14 cellular contexts compared by ENCODE assay signal in the genomic region with DNA sequence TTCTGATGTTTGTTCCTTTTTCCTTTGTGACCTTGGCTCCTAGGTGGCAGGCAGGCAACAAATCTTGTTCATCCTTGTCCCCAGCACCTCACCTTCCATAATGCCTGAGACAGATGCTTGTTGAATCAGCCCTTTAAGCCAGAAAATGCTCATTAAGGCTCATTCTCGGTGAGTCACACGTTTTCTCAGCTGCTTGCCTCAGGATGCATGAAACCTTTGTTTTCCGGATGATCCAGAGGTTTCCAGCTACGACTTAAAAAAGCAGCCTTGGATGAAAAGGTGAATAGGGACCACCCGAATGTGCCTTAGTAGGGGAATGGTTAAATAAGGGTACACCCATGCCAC. TPM values are rescaled to one million over a fixed set of nuclear protein-coding genes. Genes with fewer than 3 reads are reported as not detected.
A peak's percentile ranks its signal among the peaks of the same experiment; 100 is the strongest.
DNase-seq lines count a peak whose midpoint lies in the region; ATAC-seq, FAIRE-seq and TF ChIP-seq lines count a peak whose summit lies in the region.
"Had no signal": no experiment of that assay in that cellular context is flagged by ENCODE, and none has a peak within 500 bp of the region (broad histone marks: within the 10 kb centered on the region; RNA-seq: fewer than 3 reads in every experiment).

No MANE protein-coding gene starts in this region.

- no peak for TF ChIP-seq CTCF in Panc1 (IDR thresholded peaks at IDR 0.05)
- TF ChIP-seq CTCF in epithelial cell of proximal tubule (conservative IDR thresholded peaks at IDR 0.05; ENCODE audit: low read depth, low read length) = no peak
- no peak for TF ChIP-seq CTCF in osteoblast (IDR thresholded peaks at IDR 0.05; ENCODE audit: extremely low read depth, low read depth, low read length)
- no peak for TF ChIP-seq CTCF in CD4-positive, alpha-beta T cell (IDR thresholded peaks at IDR 0.05)

- CTCF ChIA-PET in Panc1 (lab: Charles Lee) = no interaction called here
- CTCF ChIA-PET in CD4-positive, alpha-beta T cell (lab: Charles Lee) = no interaction called here

- H3K27me3 Mint-ChIP-seq in CD4-positive, alpha-beta T cell = no peaks in the 10 kb centered on the region
- H3K27me3 Mint-ChIP-seq: CD4-positive, alpha-beta memory T cell had no signal

- BruUV-seq in Panc1 (replicated peaks; lab: Mats Ljungman, UMichigan) = no TSS peak

- H3K4me1 Mint-ChIP-seq in CD4-positive, alpha-beta T cell (ENCODE audit: low read depth) = peaks cover 6% of the 10 kb centered on the region

- H3K4me1 ChIP-seq in Panc1 (ENCODE audit: control insufficient read depth, insufficient read depth, low read length) (peaks cover 20% of the 10 kb centered on the region), osteoblast (ENCODE audit: insufficient read depth, low read length) (peaks cover 29% of the 10 kb centered on the region)

- H3K27ac ChIP-seq in Panc1 (ENCODE audit: low read length) (peak overlapping the region; percentile 18; the same call in 1 of the 2 replicates), osteoblast (ENCODE audit: low read depth, low read length) (peak overlapping the region; percentile 11)
- H3K27ac ChIP-seq in CD4-positive, alpha-beta T cell (ENCODE audit: low read depth, low read length) = no peak overlapping the region
- H3K27ac ChIP-seq: PC-9 had no signal

- in situ Hi-C loops in Panc1 (cut with HindIII; ENCODE audit: low pct_unique_long_range_greater_than_20kb, low sequenced_read_pairs) = no loop called here

- FAIRE-seq in GM12891 (lab: Jason Lieb, UNC) = no peak
- FAIRE-seq: GM12878 had no signal

- H4K20me1 ChIP-seq in osteoblast (ENCODE audit: insufficient read depth, low read length) = no peaks in the 10 kb centered on the region

- H3K4me2 ChIP-seq in osteoblast (ENCODE audit: insufficient read depth, low read length) = peak overlapping the region; percentile 46
- H3K4me2 ChIP-seq: PC-9 had no signal

- no peaks in the 10 kb centered on the region for H3K9me3 Mint-ChIP-seq in CD4-positive, alpha-beta T cell
- H3K9me3 Mint-ChIP-seq: CD4-positive, alpha-beta memory T cell; dendritic cell treated with granulocyte-macrophage colony-stimulating factor and Interleukin-4, amounts not matched to agents 40 ng/mL and 50 ng/mL, for 4 days had no signal

- H3K36me3 Mint-ChIP-seq in CD4-positive, alpha-beta T cell (ENCODE audit: low read depth) = peaks cover 38% of the 10 kb centered on the region

- POLR2A ChIA-PET in Panc1 (lab: Charles Lee) = no interaction called here
- POLR2A ChIA-PET in CD4-positive, alpha-beta T cell (lab: Charles Lee) = no interaction called here

- no peaks in the 10 kb centered on the region for H3K79me2 ChIP-seq in osteoblast (ENCODE audit: insufficient read depth, low read length)

- H2AFZ ChIP-seq in osteoblast (ENCODE audit: low read length) = no peak overlapping the region
- H2AFZ ChIP-seq: PC-9 had no signal

- peaks cover 8% of the 10 kb centered on the region for H3K36me3 ChIP-seq in Panc1 (ENCODE audit: control insufficient read depth, insufficient read depth, low read length)
- peaks cover 33% of the 10 kb centered on the region for H3K36me3 ChIP-seq in osteoblast (ENCODE audit: insufficient read depth, low read length)

- no peaks in the 10 kb centered on the region for H3K27me3 ChIP-seq in Panc1 (ENCODE audit: control insufficient read depth, insufficient read depth, low read length)
- H3K27me3 ChIP-seq in osteoblast (ENCODE audit: insufficient read depth, low read length) = no peaks in the 10 kb centered on the region
- no peaks in the 10 kb centered on the region for H3K27me3 ChIP-seq in CD4-positive, alpha-beta T cell (ENCODE audit: control insufficient read depth, insufficient read depth, low read length)

- ATAC-seq in Panc1 = no peak
- no peak for ATAC-seq in CD4-positive, alpha-beta T cell (ENCODE audit: poor library complexity)
- ATAC-seq: GM12878 had no signal

- intact Hi-C loops in Panc1 (cut with micrococcal nuclease; ENCODE audit: unreplicated experiment) = no loop called here
- intact Hi-C loops in CD4-positive, alpha-beta T cell (cut with DNase I, micrococcal nuclease) = no loop called here

- TF ChIP-seq POLR2A in GM12891 (IDR thresholded peaks at IDR 0.05; ENCODE audit: low read depth, low read length) = no peak

- H3K9me3 ChIP-seq in Panc1 (ENCODE audit: control insufficient read depth, insufficient read depth, low read depth, low read length) = no peaks in the 10 kb centered on the region
- no peaks in the 10 kb centered on the region for H3K9me3 ChIP-seq in osteoblast (ENCODE audit: low read depth, low read length)
- no peaks in the 10 kb centered on the region for H3K9me3 ChIP-seq in CD4-positive, alpha-beta T cell (ENCODE audit: control insufficient read depth, low read length)

- H3K27ac Mint-ChIP-seq in CD4-positive, alpha-beta T cell = no peak overlapping the region
- H3K27ac Mint-ChIP-seq: dendritic cell treated with granulocyte-macrophage colony-stimulating factor and Interleukin-4, amounts not matched to agents 40 ng/mL and 50 ng/mL, for 4 days had no signal

- H3K4me3 ChIP-seq in Panc1 (ENCODE audit: low read depth in 2 of 2, low read length in 2 of 2) (no peak overlapping the region), epithelial cell of proximal tubule (ENCODE audit: low read depth, low read length) (no peak overlapping the region), osteoblast (ENCODE audit: insufficient read depth, low read length) (no peak overlapping the region)
- H3K4me3 ChIP-seq: GM12878, PC-9 had no signal

- no peak overlapping the region for H3K4me3 Mint-ChIP-seq in CD4-positive, alpha-beta T cell
- H3K4me3 Mint-ChIP-seq: CD4-positive, alpha-beta memory T cell; dendritic cell treated with granulocyte-macrophage colony-stimulating factor and Interleukin-4, amounts not matched to agents 40 ng/mL and 50 ng/mL, for 4 days had no signal

- DNase-seq in ELR (ENCODE audit: low read depth) (peak; percentile 63), Panc1 (ENCODE audit: low read depth, low spot score) (no peak), epithelial cell of proximal tubule (ENCODE audit: low read depth) (peak; percentile 13), osteoblast (ENCODE audit: insufficient read length, low spot score, missing footprints) (peak; percentile 92), SHP77 treated with DMSO at 0.1 percent for 48 hours (lab: John Stamatoyannopoulos, UW) (no peak), GM12891 (ENCODE audit: insufficient read length, low spot score) (no peak), NCI-H2196 (lab: John Stamatoyannopoulos, UW; ENCODE audit: unreplicated experiment) (no peak)
- no peak for DNase-seq in CD4-positive, alpha-beta T cell
- DNase-seq: CD4-positive, alpha-beta memory T cell; NCI-H2081 treated with DMSO at 0.1 percent for 48 hours; PC-9; stimulated activated naive CD4-positive, alpha-beta T cell treated with Interleukin-2 at 50 U/mL for 16 hours had no signal

TF ChIP-seq in GM12891, 5 proteins besides CTCF, POLR2A, EP300 and RAD21:
- TF ChIP-seq SPI1 (IDR thresholded peaks at IDR 0.05; ENCODE audit: low read depth, low read length) = no peak
- no peak for TF ChIP-seq TAF1 (IDR thresholded peaks at IDR 0.05; ENCODE audit: low read depth, low read length)
- TF ChIP-seq POU2F2 (IDR thresholded peaks at IDR 0.05; ENCODE audit: low read depth, low read length) = no peak
- no peak for TF ChIP-seq POLR2AphosphoS5 (IDR thresholded peaks at IDR 0.05; ENCODE audit: low read depth, low read length)
- TF ChIP-seq PAX5 (IDR thresholded peaks at IDR 0.05; ENCODE audit: insufficient read depth, low read length, severe bottlenecking) = no peak

RNA-seq across cellular contexts. Expression of a gene that starts 4.6 kb away (rescaled TPM):
- total RNA-seq in Panc1 (2021; ENCODE audit: unreplicated experiment) (49.9 TPM), epithelial cell of proximal tubule (75.7 and 87.8 TPM in 2 replicates), osteoblast (30.6 and 34.4 TPM in 2 replicates)
- 107 TPM for polyA plus RNA-seq in Panc1 (2012; ENCODE audit: insufficient read length)
- total RNA-seq in CD4-positive, alpha-beta T cell = 10 to 100 TPM; 27.0 to 30.6 TPM
- polyA plus RNA-seq in GM12891 (2012; ENCODE audit: low read depth, missing spikeins) = 9.0 TPM

RNA-seq across cellular contexts. Expression of a gene that starts 35.9 kb away (rescaled TPM):
- total RNA-seq in Panc1 (2021; ENCODE audit: unreplicated experiment) = 12.9 TPM
- 42.8 TPM for polyA plus RNA-seq in Panc1 (2012; ENCODE audit: insufficient read length)
- 42.2 and 53.2 TPM in 2 replicates for total RNA-seq in epithelial cell of proximal tubule
- total RNA-seq in osteoblast = 61.2 and 72.2 TPM in 2 replicates
- not detected for total RNA-seq in CD4-positive, alpha-beta T cell
- not detected for polyA plus RNA-seq in GM12891 (2012; ENCODE audit: low read depth, missing spikeins)
- total RNA-seq: CD4-positive, alpha-beta memory T cell; GM12878 had no signal
- polyA plus RNA-seq: CD4-positive, alpha-beta memory T cell had no signal

RNA-seq across cellular contexts. Expression of a gene that starts 37.5 kb away (rescaled TPM):
- total RNA-seq in Panc1 (2021; ENCODE audit: unreplicated experiment) = 212 TPM
- 188 TPM for polyA plus RNA-seq in Panc1 (2012; ENCODE audit: insufficient read length)
- 118 and 183 TPM in 2 replicates for total RNA-seq in epithelial cell of proximal tubule
- total RNA-seq in osteoblast = 87.6 and 87.8 TPM in 2 replicates
- total RNA-seq in CD4-positive, alpha-beta T cell = 10 to 100 TPM; 53.9 to 56.2 TPM
- polyA plus RNA-seq in GM12891 (2012; ENCODE audit: low read depth, missing spikeins) = 92.5 TPM

Comparison
In these comparisons a context has a peak if more than half of its experiments do, and no peak if none do; other contexts are left out.
1. DNase-seq: peak in ELR (single experiment), epithelial cell of proximal tubule (single experiment) and osteoblast (single experiment); none in Panc1 (single experiment), SHP77 treated with DMSO at 0.1 percent for 48 hours (single experiment), CD4-positive, alpha-beta T cell (0 of 10), GM12891 (single experiment) and NCI-H2196 (single experiment).
2. RNA of a gene that starts 35.9 kb away (total RNA-seq): 61.2 to 72.2 TPM in osteoblast, 42.2 to 53.2 TPM in epithelial cell of proximal tubule and 12.9 TPM in Panc1 (single experiment); not detected in CD4-positive, alpha-beta T cell; every median in the first group is over 10 times any median in the second.